ENCODE assay signal across 8 cellular contexts in genomic region chr16:66954097-66954659, GRCh38. TPM values are rescaled to one million over a fixed set of nuclear protein-coding genes. Genes with fewer than 3 reads are reported as not detected.
DNase-seq lines count a peak whose midpoint lies in the region; ATAC-seq, FAIRE-seq and TF ChIP-seq lines count a peak whose summit lies in the region.

No MANE protein-coding gene starts in this region.

- no TSS peak for BruUV-seq in Panc1 (replicated peaks; lab: Mats Ljungman, UMichigan)

- peak overlapping the region in 1 of 2 donors; percentile 26 for H3K27ac Mint-ChIP-seq in natural killer cell treated with Interleukin-12 subunit alpha and Interleukin-12 subunit beta and Interleukin-15 and Interleukin-18, amount 100 ng/mL, for 72 hours

- TF ChIP-seq CTCF in Panc1 (IDR thresholded peaks at IDR 0.05) = peak; percentile 81

- H3K9me3 Mint-ChIP-seq in activated T-cell treated with anti-CD3 and anti-CD28 coated beads, Interleukin-2, amount 50 U/mL, for 4 hours = peaks cover 4% of the 10 kb centered on the region
- H3K9me3 Mint-ChIP-seq in natural killer cell treated with Interleukin-12 subunit alpha and Interleukin-12 subunit beta and Interleukin-15 and Interleukin-18, amount 100 ng/mL, for 72 hours = no peaks in the 10 kb centered on the region

- POLR2A ChIA-PET in Panc1 (lab: Charles Lee) = no interaction called here

- no peaks in the 10 kb centered on the region for H3K36me3 ChIP-seq in Panc1 (ENCODE audit: control insufficient read depth, insufficient read depth, low read length)

- no peak overlapping the region for H3K27ac ChIP-seq in Panc1 (ENCODE audit: low read length)

- H3K4me3 ChIP-seq in Panc1 (ENCODE audit: low read depth in 2 of 2, low read length in 2 of 2) = no peak overlapping the region

- no peaks in the 10 kb centered on the region for H3K36me3 Mint-ChIP-seq in activated T-cell treated with anti-CD3 and anti-CD28 coated beads, Interleukin-2, amount 50 U/mL, for 4 hours (ENCODE audit: insufficient read depth)
- H3K36me3 Mint-ChIP-seq in natural killer cell treated with Interleukin-12 subunit alpha and Interleukin-12 subunit beta and Interleukin-15 and Interleukin-18, amount 100 ng/mL, for 72 hours = peaks cover 10% of the 10 kb centered on the region

- ATAC-seq in Panc1 (peak; percentile 92), GM18520 (IDR thresholded peaks at IDR 0.05; ENCODE audit: unreplicated experiment) (no peak)
- peak; percentile 80 to 84 for ATAC-seq in activated T-cell treated with anti-CD3 and anti-CD28 coated beads, Interleukin-2, amount 50 U/mL, for 4 hours
- peak; percentile 53 to 78 for ATAC-seq in natural killer cell treated with Interleukin-12 subunit alpha and Interleukin-12 subunit beta and Interleukin-15 and Interleukin-18, amount 100 ng/mL, for 72 hours

- no peaks in the 10 kb centered on the region for H3K9me3 ChIP-seq in Panc1 (ENCODE audit: control insufficient read depth, insufficient read depth, low read depth, low read length)

- DNase-seq in KG1 (lab: John Stamatoyannopoulos, UW) (peak; percentile 59), Panc1 (ENCODE audit: low read depth, low spot score) (no peak), fibroblast of gingiva (ENCODE audit: low read depth) (peak; percentile 58)
- peak; percentile 69 for DNase-seq in activated T-cell treated with anti-CD3 and anti-CD28 coated beads, Interleukin-2, amount 50 U/mL, for 4 hours
- peak; percentile 75 for DNase-seq in natural killer cell treated with Interleukin-12 subunit alpha and Interleukin-12 subunit beta and Interleukin-15 and Interleukin-18, amount 100 ng/mL, for 72 hours (ENCODE audit: low spot score)
- DNase-seq in stimulated activated naive CD4-positive, alpha-beta T cell treated with Interleukin-2 at 50 U/mL for 16 hours (lab: John Stamatoyannopoulos, UW) = peak; percentile 65

- H3K27me3 ChIP-seq in Panc1 (ENCODE audit: control insufficient read depth, insufficient read depth, low read length) = no peaks in the 10 kb centered on the region

- H3K4me3 Mint-ChIP-seq in activated T-cell treated with anti-CD3 and anti-CD28 coated beads, Interleukin-2, amount 50 U/mL, for 4 hours = no peak overlapping the region
- no peak overlapping the region for H3K4me3 Mint-ChIP-seq in natural killer cell treated with Interleukin-12 subunit alpha and Interleukin-12 subunit beta and Interleukin-15 and Interleukin-18, amount 100 ng/mL, for 72 hours

- FAIRE-seq in G401.6 (lab: Jason Lieb, UNC) = peak; percentile 81

- in situ Hi-C loops in Panc1 (cut with HindIII; ENCODE audit: low pct_unique_long_range_greater_than_20kb, low sequenced_read_pairs) = no loop called here

- CTCF ChIA-PET in Panc1 (lab: Charles Lee) = interaction anchor here (0.5 to 0.9 kb wide), 3 partner anchors 12 to 331 kb away, joined by 3 to 6 read pairs (median 3); no protein-coding TSS in a partner anchor

- H3K4me1 ChIP-seq in Panc1 (ENCODE audit: control insufficient read depth, insufficient read depth, low read length) = peaks cover 7% of the 10 kb centered on the region

- intact Hi-C loops in Panc1 (cut with micrococcal nuclease; ENCODE audit: unreplicated experiment) = loop anchor here (10.0 kb wide), 1 partner anchor 231 kb away; the partner anchor contains the start of gene MATCAP1

- H3K27me3 Mint-ChIP-seq in activated T-cell treated with anti-CD3 and anti-CD28 coated beads, Interleukin-2, amount 50 U/mL, for 4 hours (ENCODE audit: low read depth) = peaks cover 39% of the 10 kb centered on the region
- peaks cover 33 to 35% of the 10 kb centered on the region in 2 donors for H3K27me3 Mint-ChIP-seq in natural killer cell treated with Interleukin-12 subunit alpha and Interleukin-12 subunit beta and Interleukin-15 and Interleukin-18, amount 100 ng/mL, for 72 hours

- peaks cover 6% of the 10 kb centered on the region for H3K4me1 Mint-ChIP-seq in activated T-cell treated with anti-CD3 and anti-CD28 coated beads, Interleukin-2, amount 50 U/mL, for 4 hours (ENCODE audit: low read depth)
- H3K4me1 Mint-ChIP-seq in natural killer cell treated with Interleukin-12 subunit alpha and Interleukin-12 subunit beta and Interleukin-15 and Interleukin-18, amount 100 ng/mL, for 72 hours (ENCODE audit: low read depth in 2 of 2) = peaks cover 3 to 15% of the 10 kb centered on the region in 2 donors

RNA-seq across cellular contexts. Expression of gene CES3, which starts 6.9 kb away (rescaled TPM):
- total RNA-seq in Panc1 (2021; ENCODE audit: unreplicated experiment) = not detected
- polyA plus RNA-seq in Panc1 (2012; ENCODE audit: insufficient read length) = 0.21 TPM
- total RNA-seq in activated T-cell treated with anti-CD3 and anti-CD28 coated beads, Interleukin-2, amount 50 U/mL, for 4 hours = under 1 TPM in 2 of 3 donors, not detected in 1; 0.10 to 0.30 TPM
- 1 to 10 TPM in 1 of 2 donors, not detected in 1; 1.6 TPM for total RNA-seq in natural killer cell treated with Interleukin-12 subunit alpha and Interleukin-12 subunit beta and Interleukin-15 and Interleukin-18, amount 100 ng/mL, for 72 hours

RNA-seq across cellular contexts. Expression of gene CES2, which starts 18.9 kb away (rescaled TPM):
- 26.3 TPM for total RNA-seq in Panc1 (2021; ENCODE audit: unreplicated experiment)
- polyA plus RNA-seq in Panc1 (2012; ENCODE audit: insufficient read length) = 20.6 TPM
- total RNA-seq in activated T-cell treated with anti-CD3 and anti-CD28 coated beads, Interleukin-2, amount 50 U/mL, for 4 hours = 10 to 100 TPM; 22.6 to 25.3 (median 24.3) TPM
- 10 to 100 TPM; 27.7 to 36.7 TPM for total RNA-seq in natural killer cell treated with Interleukin-12 subunit alpha and Interleukin-12 subunit beta and Interleukin-15 and Interleukin-18, amount 100 ng/mL, for 72 hours

RNA-seq across cellular contexts. Expression of gene CIAO2B, which starts 20.0 kb away (rescaled TPM):
- total RNA-seq in Panc1 (2021; ENCODE audit: unreplicated experiment) = 96.6 TPM
- 216 TPM for polyA plus RNA-seq in Panc1 (2012; ENCODE audit: insufficient read length)
- 100 to 1,000 TPM; 201 to 220 (median 212) TPM for total RNA-seq in activated T-cell treated with anti-CD3 and anti-CD28 coated beads, Interleukin-2, amount 50 U/mL, for 4 hours
- total RNA-seq in natural killer cell treated with Interleukin-12 subunit alpha and Interleukin-12 subunit beta and Interleukin-15 and Interleukin-18, amount 100 ng/mL, for 72 hours = 100 to 1,000 TPM; 147 to 153 TPM

RNA-seq across cellular contexts. Expression of gene RRAD, which starts 28.8 kb away (rescaled TPM):
- 4.3 TPM for total RNA-seq in Panc1 (2021; ENCODE audit: unreplicated experiment)
- 4.5 TPM for polyA plus RNA-seq in Panc1 (2012; ENCODE audit: insufficient read length)
- under 1 TPM; 0.15 to 0.50 (median 0.38) TPM for total RNA-seq in activated T-cell treated with anti-CD3 and anti-CD28 coated beads, Interleukin-2, amount 50 U/mL, for 4 hours
- total RNA-seq in natural killer cell treated with Interleukin-12 subunit alpha and Interleukin-12 subunit beta and Interleukin-15 and Interleukin-18, amount 100 ng/mL, for 72 hours = 10 to 100 TPM in 1 of 2 donors, 1 to 10 TPM in 1; 2.3 to 12.8 TPM

RNA-seq across cellular contexts. Expression of gene CES4A, which starts 34.2 kb away (rescaled TPM):
- 6.1 TPM for total RNA-seq in Panc1 (2021; ENCODE audit: unreplicated experiment)
- polyA plus RNA-seq in Panc1 (2012; ENCODE audit: insufficient read length) = 3.4 TPM
- total RNA-seq in activated T-cell treated with anti-CD3 and anti-CD28 coated beads, Interleukin-2, amount 50 U/mL, for 4 hours = 10 to 100 TPM in 1 of 3 donors, 1 to 10 TPM in 2; 6.2 to 10.7 (median 6.6) TPM
- total RNA-seq in natural killer cell treated with Interleukin-12 subunit alpha and Interleukin-12 subunit beta and Interleukin-15 and Interleukin-18, amount 100 ng/mL, for 72 hours = 1 to 10 TPM; 6.5 to 8.2 TPM
